In the genomic region with DNA sequence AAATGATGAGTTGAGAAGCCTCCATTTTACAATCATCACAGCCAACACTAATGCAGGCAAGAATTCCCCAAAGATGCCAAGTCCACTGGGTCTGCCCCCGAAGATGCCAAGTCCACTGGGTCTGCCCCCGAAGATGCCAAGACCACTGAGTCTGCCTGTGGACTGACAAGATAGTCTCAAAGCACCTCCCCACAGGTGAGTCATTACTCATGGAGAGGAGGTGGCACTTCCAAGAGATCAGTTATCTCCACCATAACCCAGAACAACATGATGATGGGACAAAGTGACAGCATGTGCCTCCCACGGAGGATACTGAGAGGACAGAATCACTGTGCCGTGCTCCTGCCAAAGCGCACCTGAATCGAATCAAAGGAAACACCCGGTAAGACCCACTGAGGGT, we compare ENCODE assay signal across 12 cellular contexts. TPM values are rescaled to one million over a fixed set of nuclear protein-coding genes. Genes with fewer than 3 reads are reported as not detected.
A peak's percentile ranks its signal among the peaks of the same experiment; 100 is the strongest.
DNase-seq lines count a peak whose midpoint lies in the region; ATAC-seq, FAIRE-seq and TF ChIP-seq lines count a peak whose summit lies in the region.
"Had no signal": no experiment of that assay in that cellular context is flagged by ENCODE, and none has a peak within 500 bp of the region (broad histone marks: within the 10 kb centered on the region; RNA-seq: fewer than 3 reads in every experiment).

No MANE protein-coding gene starts in this region.

- H3K27me3 Mint-ChIP-seq in CD4-positive, CD25-positive, alpha-beta regulatory T cell: no peaks in the 10 kb centered on the region
- H3K27me3 Mint-ChIP-seq in T-cell: no peaks in the 10 kb centered on the region

- no CpG with 5 or more reads among the region's 7 CpGs for WGBS in trophoblast cell (ENCODE audit: extremely low coverage, insufficient coverage, insufficient read length)

- no peaks in the 10 kb centered on the region for H3K9me1 ChIP-seq in endothelial cell of umbilical vein (replicated peaks; ENCODE audit: control insufficient read depth, extremely low read depth, insufficient read depth, low read length)

- H3K18ac ChIP-seq in trophoblast cell (ENCODE audit: low read length): peak overlapping the region; percentile 22

- peaks cover 16 to 85% (median 67%) of the 10 kb centered on the region in 4 donors for H3K4me1 Mint-ChIP-seq in CD4-positive, CD25-positive, alpha-beta regulatory T cell
- H3K4me1 Mint-ChIP-seq in T-cell: peaks cover 75 to 84% (median 84%) of the 10 kb centered on the region in 3 donors

- no peak for DNase-seq in CD4-positive, CD25-positive, alpha-beta regulatory T cell
- DNase-seq in T-cell (no peak), endothelial cell of umbilical vein (ENCODE audit: low read depth, low spot score) (no peak), trophoblast cell (peak in 1 of 2 donors; percentile 15), mucosa of gallbladder (ENCODE audit: low spot score) (no peak), left colon (no peak)
- DNase-seq: DMS79 treated with DMSO at 0.1 percent for 48 hours, NCI-H226 had no signal

- POLR2A ChIA-PET in T-cell (lab: Charles Lee) (no interaction called here), endothelial cell of umbilical vein (lab: Charles Lee) (no interaction called here)

- no peak overlapping the region for H3K23ac ChIP-seq in trophoblast cell (ENCODE audit: low read length)

- H2BK12ac ChIP-seq in trophoblast cell (ENCODE audit: low read length): peak overlapping the region; percentile 72

- peaks cover 77% of the 10 kb centered on the region for H3K4me1 ChIP-seq in CD4-positive, CD25-positive, alpha-beta regulatory T cell (ENCODE audit: control insufficient read depth, insufficient read depth, low read length, poor library complexity, severe bottlenecking)
- H3K4me1 ChIP-seq in endothelial cell of umbilical vein (ENCODE audit: control insufficient read depth, extremely low read depth, insufficient read depth, low read length) (peaks cover 64% of the 10 kb centered on the region), trophoblast cell (ENCODE audit: control insufficient read depth in 1 of 2, insufficient read depth in 2 of 2, low read length in 2 of 2) (peaks cover 42 to 46% of the 10 kb centered on the region in 2 experiments)

- FAIRE-seq in endothelial cell of umbilical vein (lab: Jason Lieb, UNC): no peak
- FAIRE-seq: frontal cortex had no signal

- TF ChIP-seq CTCF in endothelial cell of umbilical vein (IDR thresholded peaks at IDR 0.05; ENCODE audit: extremely low read depth in 1 of 2, insufficient read depth in 1 of 2, low read depth in 1 of 2, low read length in 2 of 2): no peak

- no peaks in the 10 kb centered on the region for H3K9me3 Mint-ChIP-seq in CD4-positive, CD25-positive, alpha-beta regulatory T cell
- no peaks in the 10 kb centered on the region for H3K9me3 Mint-ChIP-seq in T-cell

- intact Hi-C loops in endothelial cell of umbilical vein (cut with micrococcal nuclease): no loop called here
- intact Hi-C loops in left colon (cut with DNase I, micrococcal nuclease): no loop called here

- no peaks in the 10 kb centered on the region for H4K20me1 ChIP-seq in endothelial cell of umbilical vein (replicated peaks; ENCODE audit: control insufficient read depth, extremely low read depth, insufficient read depth, low read length)

- no peaks in the 10 kb centered on the region for H3K27me3 ChIP-seq in CD4-positive, CD25-positive, alpha-beta regulatory T cell (ENCODE audit: control insufficient read depth, insufficient read depth, low read length)
- H3K27me3 ChIP-seq in endothelial cell of umbilical vein (ENCODE audit: control insufficient read depth in 2 of 2, insufficient read depth in 2 of 2, low read length in 2 of 2) (no peaks in the 10 kb centered on the region), trophoblast cell (ENCODE audit: insufficient read depth, low read length) (no peaks in the 10 kb centered on the region)

- no peak overlapping the region for H2BK5ac ChIP-seq in trophoblast cell (ENCODE audit: low read depth, low read length, poor library complexity)

- H3K79me1 ChIP-seq in trophoblast cell (ENCODE audit: low read length): peaks cover 35% of the 10 kb centered on the region

- no peak overlapping the region for H4K12ac ChIP-seq in trophoblast cell (ENCODE audit: low read depth, low read length)

- CTCF ChIA-PET in T-cell (lab: Charles Lee) (no interaction called here), endothelial cell of umbilical vein (lab: Charles Lee) (interaction anchor here (1.4 kb wide), 1 partner anchor 22 kb away, joined by 7 read pairs; no protein-coding TSS in a partner anchor)

- peaks cover 91% of the 10 kb centered on the region for H3K79me2 ChIP-seq in endothelial cell of umbilical vein (ENCODE audit: control insufficient read depth, insufficient read depth, low read length)
- H3K79me2 ChIP-seq in trophoblast cell (ENCODE audit: control insufficient read depth, insufficient read depth, low read length, poor library complexity): peaks cover 55% of the 10 kb centered on the region

- ATAC-seq in CD4-positive, CD25-positive, alpha-beta regulatory T cell (ENCODE audit: low read depth in 2 of 2): no peak
- ATAC-seq in T-cell (replicated peaks in 1 of 4): no peak
- no peak for ATAC-seq in GM19397 (IDR thresholded peaks at IDR 0.05; ENCODE audit: unreplicated experiment)
- no peak for ATAC-seq in HG02938 (IDR thresholded peaks at IDR 0.05; ENCODE audit: unreplicated experiment)
- no peak for ATAC-seq in left colon

- H4K8ac ChIP-seq in trophoblast cell (ENCODE audit: low read depth, low read length): no peak overlapping the region

- peak overlapping the region; percentile 99 for H3K4ac ChIP-seq in trophoblast cell (ENCODE audit: low read depth, low read length)

- dilution Hi-C loops in endothelial cell of umbilical vein (cut with MboI; ENCODE audit: extremely low pct_ligation_motif_present, low sequenced_read_pairs): no loop called here

- no TSS peak for BruUV-seq in endothelial cell of umbilical vein (replicated peaks; lab: Mats Ljungman, UMichigan)

- H3K9ac ChIP-seq in endothelial cell of umbilical vein (replicated peaks; ENCODE audit: extremely low read depth, insufficient read depth, low read length) (peak overlapping the region; percentile 83), trophoblast cell (ENCODE audit: low read length) (no peak overlapping the region)

- H3K27ac ChIP-seq in CD4-positive, CD25-positive, alpha-beta regulatory T cell (ENCODE audit: insufficient read depth, low read length, poor library complexity, severe bottlenecking): peak overlapping the region; percentile 67
- H3K27ac ChIP-seq in endothelial cell of umbilical vein (ENCODE audit: insufficient read depth, low read depth, low read length) (peak overlapping the region; percentile 97), trophoblast cell (ENCODE audit: low read depth, low read length) (no peak overlapping the region)

- no peak overlapping the region for H2BK120ac ChIP-seq in trophoblast cell (ENCODE audit: insufficient read depth, low read length, poor library complexity)

- peak overlapping the region; percentile 32 for H3K14ac ChIP-seq in trophoblast cell (ENCODE audit: low read length)

- H4K91ac ChIP-seq in trophoblast cell (ENCODE audit: low read depth, low read length): no peak overlapping the region

- no peak overlapping the region for H2AK5ac ChIP-seq in trophoblast cell (ENCODE audit: low read length)

- H3K4me3 ChIP-seq in CD4-positive, CD25-positive, alpha-beta regulatory T cell (ENCODE audit: low read depth, low read length): peak overlapping the region; percentile 27
- no peak overlapping the region for H3K4me3 ChIP-seq in endothelial cell of umbilical vein (replicated peaks in 1 of 3; ENCODE audit: insufficient read depth in 1 of 3, low read depth in 1 of 3, low read length in 3 of 3)
- H3K4me3 ChIP-seq in trophoblast cell (ENCODE audit: low read depth, low read length): no peak overlapping the region

- H3K36me3 ChIP-seq in CD4-positive, CD25-positive, alpha-beta regulatory T cell (ENCODE audit: control insufficient read depth, insufficient read depth, low read length): peaks cover 23% of the 10 kb centered on the region
- H3K36me3 ChIP-seq in endothelial cell of umbilical vein (ENCODE audit: control insufficient read depth in 2 of 2, extremely low read depth in 1 of 2, insufficient read depth in 2 of 2, low read length in 2 of 2): peaks cover 8 to 16% of the 10 kb centered on the region in 2 experiments
- peaks cover 22 to 25% of the 10 kb centered on the region in 2 experiments for H3K36me3 ChIP-seq in trophoblast cell (ENCODE audit: control insufficient read depth in 1 of 2, insufficient read depth in 2 of 2, low read length in 2 of 2)

- peak overlapping the region; percentile 91 to 93 (median 92) for H3K27ac Mint-ChIP-seq in CD4-positive, CD25-positive, alpha-beta regulatory T cell
- peak overlapping the region; percentile 92 to 96 for H3K27ac Mint-ChIP-seq in T-cell

- peak overlapping the region; percentile 89 for H3K4me2 ChIP-seq in endothelial cell of umbilical vein (ENCODE audit: insufficient read depth, low read length)
- no peak overlapping the region for H3K4me2 ChIP-seq in trophoblast cell (ENCODE audit: low read length)

- H2AFZ ChIP-seq in endothelial cell of umbilical vein (ENCODE audit: low read depth, low read length) (no peak overlapping the region), trophoblast cell (ENCODE audit: insufficient read depth, low read length, poor library complexity) (peak overlapping the region; percentile 34)

- peak; percentile 5 for TF ChIP-seq POLR2A in endothelial cell of umbilical vein (IDR thresholded peaks at IDR 0.05; ENCODE audit: low read depth, low read length)

- H3K4me3 Mint-ChIP-seq in CD4-positive, CD25-positive, alpha-beta regulatory T cell: peak overlapping the region; percentile 82 to 88 (median 84)
- H3K4me3 Mint-ChIP-seq in T-cell: peak overlapping the region; percentile 48 to 87 (median 67)

- peaks cover 6% of the 10 kb centered on the region for H3K36me3 Mint-ChIP-seq in CD4-positive, CD25-positive, alpha-beta regulatory T cell
- H3K36me3 Mint-ChIP-seq in T-cell: peaks cover 19% of the 10 kb centered on the region

- H3K9me3 ChIP-seq in CD4-positive, CD25-positive, alpha-beta regulatory T cell (ENCODE audit: control insufficient read depth in 2 of 2, low read length in 2 of 2): no peaks in the 10 kb centered on the region
- H3K9me3 ChIP-seq in endothelial cell of umbilical vein (replicated peaks; ENCODE audit: control insufficient read depth, insufficient read depth, low read length) (no peaks in the 10 kb centered on the region), trophoblast cell (ENCODE audit: insufficient read depth, low read depth, low read length) (no peaks in the 10 kb centered on the region)

RNA-seq across cellular contexts. Expression of a gene that starts 4.8 kb away (rescaled TPM):
- 98.3 TPM for total RNA-seq in CD4-positive, CD25-positive, alpha-beta regulatory T cell
- polyA plus RNA-seq in CD4-positive, CD25-positive, alpha-beta regulatory T cell: 100 to 1,000 TPM in 1 of 4 donors, 10 to 100 TPM in 3; 78.5 to 100 (median 95.1) TPM
- 10 to 100 TPM; 73.4 to 91.1 (median 90.2) TPM for total RNA-seq in T-cell
- total RNA-seq in endothelial cell of umbilical vein: 406 and 415 TPM in 2 replicates
- 313 and 342 TPM in 2 replicates for polyA plus RNA-seq in endothelial cell of umbilical vein
- polyA plus RNA-seq in endothelial cell of umbilical vein (2011; cell fraction: cytosol; rRNA removed): 289 and 309 TPM in 2 replicates
- polyA plus RNA-seq in endothelial cell of umbilical vein (2011; cell fraction: nucleus; rRNA removed): 194 and 204 TPM in 2 replicates
- 314 and 368 TPM in 2 replicates for polyA plus RNA-seq in endothelial cell of umbilical vein (2012)
- 267 and 299 TPM in 2 replicates for polyA minus RNA-seq in endothelial cell of umbilical vein
- polyA minus RNA-seq in endothelial cell of umbilical vein (2011; cell fraction: cytosol; rRNA and poly(A)+ RNA removed): 103 TPM
- polyA minus RNA-seq in endothelial cell of umbilical vein (2011; cell fraction: nucleus; rRNA and poly(A)+ RNA removed): 77.5 and 96.0 TPM in 2 replicates
- polyA plus RNA-seq in trophoblast cell (2013): 258 and 262 TPM in 2 replicates
- total RNA-seq in mucosa of gallbladder: 295 TPM
- 100 to 1,000 TPM; 206 to 380 TPM for total RNA-seq in left colon

RNA-seq across cellular contexts. Expression of a gene that starts 50.8 kb away (rescaled TPM):
- 65.8 TPM for total RNA-seq in CD4-positive, CD25-positive, alpha-beta regulatory T cell
- polyA plus RNA-seq in CD4-positive, CD25-positive, alpha-beta regulatory T cell: 10 to 100 TPM; 76.3 to 88.9 (median 80.2) TPM
- 10 to 100 TPM; 49.1 to 77.1 (median 53.7) TPM for total RNA-seq in T-cell
- 99.7 and 102 TPM in 2 replicates for total RNA-seq in endothelial cell of umbilical vein
- 109 and 123 TPM in 2 replicates for polyA plus RNA-seq in endothelial cell of umbilical vein
- 115 and 130 TPM in 2 replicates for polyA plus RNA-seq in endothelial cell of umbilical vein (2011; cell fraction: cytosol; rRNA removed)
- polyA plus RNA-seq in endothelial cell of umbilical vein (2011; cell fraction: nucleus; rRNA removed): 46.3 and 55.9 TPM in 2 replicates
- 107 and 137 TPM in 2 replicates for polyA plus RNA-seq in endothelial cell of umbilical vein (2012)
- 79.8 and 101 TPM in 2 replicates for polyA minus RNA-seq in endothelial cell of umbilical vein
- polyA minus RNA-seq in endothelial cell of umbilical vein (2011; cell fraction: cytosol; rRNA and poly(A)+ RNA removed): 50.6 TPM
- 21.6 and 22.3 TPM in 2 replicates for polyA minus RNA-seq in endothelial cell of umbilical vein (2011; cell fraction: nucleus; rRNA and poly(A)+ RNA removed)
- 92.0 and 98.8 TPM in 2 replicates for polyA plus RNA-seq in trophoblast cell (2013)
- 70.5 TPM for total RNA-seq in mucosa of gallbladder
- 10 to 100 TPM; 67.3 to 73.2 TPM for total RNA-seq in left colon

RNA-seq across cellular contexts. Expression of a gene that starts 52.0 kb away (rescaled TPM):
- total RNA-seq in CD4-positive, CD25-positive, alpha-beta regulatory T cell: 411 TPM
- polyA plus RNA-seq in CD4-positive, CD25-positive, alpha-beta regulatory T cell: 100 to 1,000 TPM; 415 to 519 (median 446) TPM
- total RNA-seq in T-cell (100 to 1,000 TPM; 249 to 498 (median 304) TPM), endothelial cell of umbilical vein (0.65 and 0.91 TPM in 2 replicates), mucosa of gallbladder (84.5 TPM), left colon (10 to 100 TPM in 1 of 2 donors, 1 to 10 TPM in 1; 6.8 to 33.1 TPM)
- 0.39 and 0.59 TPM in 2 replicates for polyA plus RNA-seq in endothelial cell of umbilical vein
- 0.26 and 0.87 TPM in 2 replicates for polyA plus RNA-seq in endothelial cell of umbilical vein (2011; cell fraction: cytosol; rRNA removed)
- 0.30 and 0.48 TPM in 2 replicates for polyA plus RNA-seq in endothelial cell of umbilical vein (2011; cell fraction: nucleus; rRNA removed)
- polyA plus RNA-seq in endothelial cell of umbilical vein (2012): 0.94 and 1.9 TPM in 2 replicates
- polyA minus RNA-seq in endothelial cell of umbilical vein: 0.19 TPM in 1 of 2 replicates, not detected in the other
- polyA minus RNA-seq in endothelial cell of umbilical vein (2011; cell fraction: cytosol; rRNA and poly(A)+ RNA removed): 0.72 TPM
- 0.58 TPM in 1 of 2 replicates, not detected in the other for polyA minus RNA-seq in endothelial cell of umbilical vein (2011; cell fraction: nucleus; rRNA and poly(A)+ RNA removed)
- polyA plus RNA-seq in trophoblast cell (2013): 0.03 TPM in 2 replicates
- polyA plus RNA-seq: neural cell had no signal
